26 cellular contexts compared by ENCODE assay signal in the genomic region with DNA sequence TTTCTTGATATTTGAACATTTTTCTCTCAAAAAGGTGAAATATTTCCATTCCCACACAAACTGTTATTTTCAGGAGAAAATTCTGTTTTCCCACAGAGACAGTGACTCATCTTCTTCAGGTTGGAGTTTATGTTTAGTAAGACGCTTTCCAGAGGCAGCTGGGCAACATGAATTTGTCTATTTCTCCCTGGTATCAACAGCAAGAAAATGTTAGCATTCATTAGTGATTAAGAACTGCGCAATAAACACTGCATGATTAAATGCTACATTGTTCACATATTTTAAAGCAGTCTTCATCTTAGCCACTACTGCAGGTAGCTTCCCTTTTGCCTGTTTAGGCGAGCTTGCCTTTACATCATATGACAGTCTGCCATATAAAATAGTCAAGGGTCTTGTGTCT.
"Had no signal": no experiment of that assay in that cellular context is flagged by ENCODE, and none has a peak within 500 bp of the region (broad histone marks: within the 10 kb centered on the region; RNA-seq: fewer than 3 reads in every experiment).

No MANE protein-coding gene starts in this region.

- H3K9ac ChIP-seq: parathyroid adenoma had no signal

- H3K4me3 Mint-ChIP-seq: activated CD4-positive, alpha-beta T cell treated with anti-CD3 and anti-CD28 coated beads, Interleukin-2, amount 10 ng/mL, durations not matched to agents 7 days and 5 days; activated CD8-positive, alpha-beta memory T cell treated with anti-CD3 and anti-CD28 coated beads, Interleukin-2, amount 10 ng/mL, durations not matched to agents 7 days and 5 days; activated CD8-positive, alpha-beta T cell treated with anti-CD3 and anti-CD28 coated beads for 36 hours; activated naive CD4-positive, alpha-beta T cell treated with anti-CD3 and anti-CD28 coated beads, Interleukin-2, amount 10 ng/mL, durations not matched to agents 7 days and 5 days; naive B cell; T-cell; T-helper 2 cell treated with Interferon-gamma antibody and Interleukin-4, amounts not matched to agents 5 μg/mL and 100 μg/mL, for 36 hours had no signal

- H2AFZ ChIP-seq: parathyroid adenoma had no signal

- H3K9me3 ChIP-seq: body of pancreas, upper lobe of left lung had no signal

- H3K27me3 Mint-ChIP-seq: activated CD4-positive, alpha-beta T cell treated with anti-CD3 and anti-CD28 coated beads, Interleukin-2, amount 10 ng/mL, durations not matched to agents 7 days and 5 days; activated CD8-positive, alpha-beta memory T cell treated with anti-CD3 and anti-CD28 coated beads, Interleukin-2, amount 10 ng/mL, durations not matched to agents 7 days and 5 days; activated CD8-positive, alpha-beta T cell treated with anti-CD3 and anti-CD28 coated beads for 36 hours; activated naive CD4-positive, alpha-beta T cell treated with anti-CD3 and anti-CD28 coated beads, Interleukin-2, amount 10 ng/mL, durations not matched to agents 7 days and 5 days; naive B cell; T-cell had no signal

- H3K79me2 ChIP-seq: parathyroid adenoma had no signal

- H3K4me1 ChIP-seq: body of pancreas, foreskin keratinocyte, parathyroid adenoma, spleen, upper lobe of left lung had no signal

- FAIRE-seq: endometrium had no signal

- H3K27ac Mint-ChIP-seq: activated CD4-positive, alpha-beta T cell treated with anti-CD3 and anti-CD28 coated beads, Interleukin-2, amount 10 ng/mL, durations not matched to agents 7 days and 5 days; activated CD8-positive, alpha-beta memory T cell treated with anti-CD3 and anti-CD28 coated beads, Interleukin-2, amount 10 ng/mL, durations not matched to agents 7 days and 5 days; activated CD8-positive, alpha-beta T cell treated with anti-CD3 and anti-CD28 coated beads for 36 hours; activated naive CD4-positive, alpha-beta T cell treated with anti-CD3 and anti-CD28 coated beads, Interleukin-2, amount 10 ng/mL, durations not matched to agents 7 days and 5 days; naive B cell; T-cell; T-helper 2 cell treated with Interferon-gamma antibody and Interleukin-4, amounts not matched to agents 5 μg/mL and 100 μg/mL, for 36 hours had no signal

- H3K36me3 ChIP-seq: spleen, upper lobe of left lung had no signal

- DNase-seq: activated CD4-positive, alpha-beta T cell treated with anti-CD3 and anti-CD28 coated beads, Interleukin-2, amount 10 ng/mL, durations not matched to agents 7 days and 5 days; activated CD8-positive, alpha-beta memory T cell treated with anti-CD3 and anti-CD28 coated beads, Interleukin-2, amount 10 ng/mL, durations not matched to agents 7 days and 5 days; activated CD8-positive, alpha-beta T cell treated with anti-CD3 and anti-CD28 coated beads for 36 hours; activated effector memory CD4-positive, alpha-beta T cell treated with anti-CD3 and anti-CD28 coated beads, Interleukin-2, amount 50 U/mL, for 16 hours; activated naive CD4-positive, alpha-beta T cell treated with anti-CD3 and anti-CD28 coated beads, Interleukin-2, amount 10 ng/mL, durations not matched to agents 7 days and 5 days; activated T-cell treated with anti-CD3 and anti-CD28 coated beads for 4 hours; body of pancreas; erythroblast; head of caudate nucleus; hypothalamus; left cardiac atrium; mucosa of descending colon; naive B cell; nucleus accumbens; spleen; stimulated activated CD4-positive, alpha-beta T cell treated with anti-CD3 and anti-CD28 coated beads, Interleukin-4, amount 100 ng/mL, for 24 hours; stimulated activated naive CD8-positive, alpha-beta T cell treated with anti-CD3 and anti-CD28 coated beads, Interleukin-15, Interleukin-2, amounts not matched to agents 100 U/mL and 50 U/mL, for 24 hours; T-cell; upper lobe of left lung had no signal

- H3K36me3 Mint-ChIP-seq: activated CD8-positive, alpha-beta memory T cell treated with anti-CD3 and anti-CD28 coated beads, Interleukin-2, amount 10 ng/mL, durations not matched to agents 7 days and 5 days; activated naive CD4-positive, alpha-beta T cell treated with anti-CD3 and anti-CD28 coated beads, Interleukin-2, amount 10 ng/mL, durations not matched to agents 7 days and 5 days; naive B cell; T-cell had no signal

- ATAC-seq: activated CD4-positive, CD25-positive, alpha-beta regulatory T cell treated with anti-CD3 and anti-CD28 coated beads, Interleukin-2, amount 50 U/mL, for 24 hours; activated CD8-positive, alpha-beta memory T cell treated with anti-CD3 and anti-CD28 coated beads, Interleukin-2, amount 10 ng/mL, durations not matched to agents 7 days and 5 days; activated CD8-positive, alpha-beta T cell treated with anti-CD3 and anti-CD28 coated beads for 36 hours; body of pancreas; foreskin keratinocyte; left cardiac atrium; mucosa of descending colon; sciatic nerve; stimulated activated naive CD8-positive, alpha-beta T cell treated with anti-CD3 and anti-CD28 coated beads, Interleukin-15, Interleukin-2, amounts not matched to agents 100 U/mL and 50 U/mL, for 24 hours; T-cell had no signal

- H3K4me1 Mint-ChIP-seq: activated CD4-positive, alpha-beta T cell treated with anti-CD3 and anti-CD28 coated beads, Interleukin-2, amount 10 ng/mL, durations not matched to agents 7 days and 5 days; activated CD8-positive, alpha-beta memory T cell treated with anti-CD3 and anti-CD28 coated beads, Interleukin-2, amount 10 ng/mL, durations not matched to agents 7 days and 5 days; activated naive CD4-positive, alpha-beta T cell treated with anti-CD3 and anti-CD28 coated beads, Interleukin-2, amount 10 ng/mL, durations not matched to agents 7 days and 5 days; naive B cell; T-cell had no signal

- H3K27ac ChIP-seq: body of pancreas, foreskin keratinocyte, parathyroid adenoma, spleen, upper lobe of left lung, VCaP had no signal

- H3K4me3 ChIP-seq: body of pancreas, mucosa of descending colon, spleen, upper lobe of left lung had no signal

- H3K27me3 ChIP-seq: body of pancreas, foreskin keratinocyte, spleen, upper lobe of left lung had no signal
